In the genomic region with DNA sequence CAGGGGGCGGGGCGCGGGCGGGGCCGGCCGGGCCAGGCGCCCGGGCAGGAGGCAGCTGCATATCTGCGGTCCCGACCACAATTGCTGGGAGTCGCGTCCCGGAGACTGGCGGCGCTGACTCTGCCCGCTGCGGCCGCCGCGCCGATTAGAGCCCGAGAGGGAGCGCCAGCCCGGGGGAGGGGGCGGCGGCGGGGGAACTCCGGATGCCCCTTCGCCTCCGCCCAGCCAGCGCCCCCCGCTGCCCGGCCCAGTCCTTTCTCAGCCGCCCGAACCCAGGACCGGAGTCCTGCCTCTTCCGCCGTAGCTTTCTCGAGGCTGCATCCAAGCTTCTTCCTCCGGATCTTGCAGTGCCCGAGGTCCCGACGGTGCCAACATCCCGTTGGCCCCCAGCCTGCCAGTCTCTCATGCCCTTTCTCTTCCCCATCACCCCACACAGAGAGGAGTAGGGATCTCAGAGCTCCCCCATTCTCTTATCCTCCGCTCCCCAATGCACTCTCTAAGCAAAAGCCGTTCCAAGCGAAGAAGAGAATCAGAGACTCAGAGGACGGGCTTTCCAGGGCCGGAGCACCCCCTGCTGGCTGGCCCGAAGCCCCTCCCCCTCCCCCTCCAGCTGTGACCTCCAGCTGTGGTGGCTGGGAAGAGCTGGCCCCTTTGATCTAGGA, we compare ENCODE assay signal across 8 cellular contexts. TPM values are rescaled to one million over a fixed set of nuclear protein-coding genes. Genes with fewer than 3 reads are reported as not detected.
DNase-seq lines count a peak whose midpoint lies in the region; ATAC-seq, FAIRE-seq and TF ChIP-seq lines count a peak whose summit lies in the region.

No MANE protein-coding gene starts in this region.

- FAIRE-seq in A549 (lab: Jason Lieb, UNC) = no peak

- no peaks in the 10 kb centered on the region for H4K20me1 ChIP-seq in SK-N-SH (ENCODE audit: insufficient read depth)

- POLR2A ChIA-PET in A549 (lab: Yijun Ruan, JAX) = interaction anchor here (0.6 to 2.7 kb wide), 16 partner anchors 10 to 156 kb away, joined by 3 to 51 read pairs (median 4); partner anchors contain the start of genes AAAS, PFDN5, PRR13 and SP1
- POLR2A ChIA-PET in SK-N-SH (lab: Yijun Ruan, JAX) = interaction anchor here (0.6 to 3.4 kb wide), 16 partner anchors 15 to 1144 kb away, joined by 3 to 105 read pairs (median 3); partner anchors contain the start of genes AAAS, MYG1, PRR13 and TARBP2

- no peaks in the 10 kb centered on the region for H3K9me2 ChIP-seq in SK-N-SH

- H3K4me2 ChIP-seq in A549 (peak overlapping the region; percentile 93), SK-N-SH (peak overlapping the region; percentile 83; the same call in 1 of the 2 replicates)

- peaks cover 3% of the 10 kb centered on the region for H3K36me3 Mint-ChIP-seq in IgD-negative memory B cell
- H3K36me3 Mint-ChIP-seq in activated naive CD4-positive, alpha-beta T cell treated with anti-CD3 and anti-CD28 coated beads, Interleukin-2, amount 50 U/mL, for 72 hours = no peaks in the 10 kb centered on the region
- no peaks in the 10 kb centered on the region for H3K36me3 Mint-ChIP-seq in osteocyte (ENCODE audit: unreplicated experiment)

- peaks cover 14% of the 10 kb centered on the region for H3F3A ChIP-seq in SK-N-SH (replicated peaks; ENCODE audit: insufficient read depth)

- CTCF ChIA-PET in A549 (lab: Yijun Ruan, JAX) = interaction anchor here (0.6 to 20.8 kb wide), 37 partner anchors 9 to 168 kb away, joined by 3 to 638 read pairs (median 4); partner anchors contain the start of genes AAAS, AMHR2, PFDN5 and SP7
- CTCF ChIA-PET in SK-N-SH (lab: Yijun Ruan, JAX) = interaction anchor here (0.6 to 8.5 kb wide), 51 partner anchors 8 to 227 kb away, joined by 3 to 294 read pairs (median 5); partner anchors contain the start of genes AAAS, AMHR2, MYG1 and NPFF

- H3K4me1 Mint-ChIP-seq in IgD-negative memory B cell (peaks cover 5 to 13% (median 9%) of the 10 kb centered on the region in 3 donors), osteocyte (ENCODE audit: unreplicated experiment) (peaks cover 22% of the 10 kb centered on the region)

- H3K9ac ChIP-seq in SK-N-SH = peak overlapping the region; percentile 71

- H2AFZ ChIP-seq in SK-N-SH (ENCODE audit: low read depth) = peak overlapping the region; percentile 93

- intact Hi-C loops in head of caudate nucleus (cut with DNase I) = loop anchor here (1.0 kb wide), 1 partner anchor 20 kb away; no protein-coding TSS in a partner anchor

- TF ChIP-seq CTCF in A549 (IDR thresholded peaks at IDR 0.05) (peak; percentile 74), SK-N-SH (IDR thresholded peaks at IDR 0.05) (peak; percentile 83), osteocyte (IDR thresholded peaks at IDR 0.05) (peak; percentile 68)

- TF ChIP-seq RAD21 in A549 (conservative IDR thresholded peaks at IDR 0.05 in 1 of 2, IDR thresholded peaks at IDR 0.05 in 1 of 2) (peak; percentile 74 to 79), SK-N-SH (IDR thresholded peaks at IDR 0.05; ENCODE audit: low read length) (peak; percentile 73)

- ATAC-seq in A549 = peak; percentile 87 to 88
- ATAC-seq in GM18511 (IDR thresholded peaks at IDR 0.05; ENCODE audit: unreplicated experiment) = peak; percentile 81
- ATAC-seq in activated naive CD4-positive, alpha-beta T cell treated with anti-CD3 and anti-CD28 coated beads, Interleukin-2, amount 50 U/mL, for 72 hours = peak; percentile 86 to 88

- no peaks in the 10 kb centered on the region for H3K36me3 ChIP-seq in SK-N-SH (replicated peaks in 1 of 2; ENCODE audit: control insufficient read depth in 1 of 2, insufficient read depth in 2 of 2, low read length in 1 of 2)
- H3K36me3 ChIP-seq in thymus (ENCODE audit: control insufficient read depth, insufficient read depth) = no peaks in the 10 kb centered on the region

- H3K4me3 ChIP-seq in A549 (peak overlapping the region; percentile 64), SK-N-SH (ENCODE audit: low read depth in 2 of 2, low read length in 1 of 2) (peak overlapping the region; percentile 53 to 72), thymus (ENCODE audit: low read length) (peak overlapping the region; percentile 65)

- TF ChIP-seq POLR2A in A549 (IDR thresholded peaks at IDR 0.05; ENCODE audit: low read length) = peak; percentile 59

- H3K27ac Mint-ChIP-seq in IgD-negative memory B cell (peak overlapping the region; percentile 0 to 93 (median 68)), osteocyte (ENCODE audit: unreplicated experiment) (peak overlapping the region; percentile 96)
- peak overlapping the region; percentile 58 to 60 for H3K27ac Mint-ChIP-seq in activated naive CD4-positive, alpha-beta T cell treated with anti-CD3 and anti-CD28 coated beads, Interleukin-2, amount 50 U/mL, for 72 hours

- DNase-seq in A549 (ENCODE audit: low read depth in 1 of 2, low spot score in 1 of 2) (peak; percentile 68 to 76), SK-N-SH (peak; percentile 93), head of caudate nucleus (peak; percentile 70 to 93 (median 82)), osteocyte (ENCODE audit: extremely low spot score, unreplicated experiment) (peak; percentile 87)
- peak; percentile 67 to 77 for DNase-seq in activated naive CD4-positive, alpha-beta T cell treated with anti-CD3 and anti-CD28 coated beads, Interleukin-2, amount 50 U/mL, for 72 hours (ENCODE audit: low spot score in 2 of 2)

- H3K79me2 ChIP-seq in SK-N-SH (ENCODE audit: insufficient read depth) = no peaks in the 10 kb centered on the region

- H3K9me3 ChIP-seq in A549 = no peaks in the 10 kb centered on the region
- no peaks in the 10 kb centered on the region for H3K9me3 ChIP-seq in SK-N-SH
- H3K9me3 ChIP-seq in thymus (ENCODE audit: control insufficient read depth) = no peaks in the 10 kb centered on the region

- no peaks in the 10 kb centered on the region for H3K27me3 ChIP-seq in SK-N-SH (ENCODE audit: insufficient read depth)
- no peaks in the 10 kb centered on the region for H3K27me3 ChIP-seq in thymus (ENCODE audit: control insufficient read depth, insufficient read depth)

- H3K9me3 Mint-ChIP-seq in IgD-negative memory B cell (no peaks in the 10 kb centered on the region), osteocyte (ENCODE audit: unreplicated experiment) (no peaks in the 10 kb centered on the region)
- no peaks in the 10 kb centered on the region for H3K9me3 Mint-ChIP-seq in activated naive CD4-positive, alpha-beta T cell treated with anti-CD3 and anti-CD28 coated beads, Interleukin-2, amount 50 U/mL, for 72 hours

- H3K4me1 ChIP-seq in A549 (peaks cover 9% of the 10 kb centered on the region; the same call in 2 of the 3 replicates), SK-N-SH (ENCODE audit: control insufficient read depth in 1 of 2, insufficient read depth in 2 of 2, low read depth in 1 of 2, low read length in 1 of 2) (peaks cover 0 to 14% of the 10 kb centered on the region in 2 experiments; a peak in 2 of 4 replicates), thymus (ENCODE audit: control insufficient read depth, insufficient read depth, low read length) (peaks cover 5% of the 10 kb centered on the region)

- 1% methylated on average over 17 of the region's 50 CpGs for WGBS in A549 (ENCODE audit: missing lambda C conversion rate)
- WGBS in SK-N-SH (ENCODE audit: low lambda C conversion rate) = 2% methylated on average over 32 of the region's 50 CpGs
- WGBS in thymus = under 1% methylated on average over 50 of the region's 50 CpGs

- TF ChIP-seq EP300 in A549 (IDR thresholded peaks at IDR 0.05) = no peak
- TF ChIP-seq EP300 in SK-N-SH (IDR thresholded peaks at IDR 0.05; ENCODE audit: borderline replicate concordance in 1 of 2, low read depth in 1 of 2, low read length in 1 of 2) = peak in 1 of 2 experiments; percentile 30; a peak in 1 of 4 replicates

- H3K27me3 Mint-ChIP-seq in IgD-negative memory B cell (peaks cover 4% of the 10 kb centered on the region), osteocyte (ENCODE audit: unreplicated experiment) (peaks cover 4% of the 10 kb centered on the region)

- peak overlapping the region; percentile 89 to 100 (median 98) for H3K4me3 Mint-ChIP-seq in IgD-negative memory B cell
- H3K4me3 Mint-ChIP-seq in osteocyte (ENCODE audit: unreplicated experiment) = peak overlapping the region; percentile 94

- H3K27ac ChIP-seq in A549 = peak overlapping the region; percentile 81 to 93
- H3K27ac ChIP-seq in SK-N-SH (ENCODE audit: low read depth in 2 of 2, low read length in 1 of 2) = peak overlapping the region; percentile 71 to 74
- H3K27ac ChIP-seq in thymus (ENCODE audit: low read depth) = peak overlapping the region; percentile 43

RNA-seq across cellular contexts. Expression of gene SP7, which starts 8.8 kb away (rescaled TPM):
- polyA plus RNA-seq in A549 (2011; rRNA removed) = 0.05 TPM in 1 of 2 replicates, not detected in the other
- polyA plus RNA-seq in A549 (2012; cell fraction: cytosol; rRNA removed) = 0.01 and 0.04 TPM in 2 replicates
- polyA plus RNA-seq in A549 (2012; cell fraction: nucleus; rRNA removed) = 0.09 and 0.12 TPM in 2 replicates
- polyA plus RNA-seq in A549 (2017; fragmentation: RNase III; extraction: RNeasy Plus Mini Kit Qiagen cat#74134 plus additional on column Dnase treatment) = 0.03 to 0.06 TPM in 2 of 3 replicates, not detected in the other
- polyA minus RNA-seq in A549 (2011; rRNA and poly(A)+ RNA removed) = 0.17 TPM in 1 of 2 replicates, not detected in the other
- not detected for polyA plus RNA-seq in IgD-negative memory B cell
- not detected in 2 replicates for polyA plus RNA-seq in SK-N-SH (2012; rRNA removed)
- polyA plus RNA-seq in SK-N-SH (2012; cell fraction: cytosol; rRNA removed) = 0.01 TPM in 1 of 2 replicates, not detected in the other
- 0.07 and 0.16 TPM in 2 replicates for polyA plus RNA-seq in SK-N-SH (2012; cell fraction: nucleus; rRNA removed)
- not detected for total RNA-seq in activated naive CD4-positive, alpha-beta T cell treated with anti-CD3 and anti-CD28 coated beads, Interleukin-2, amount 50 U/mL, for 72 hours
- total RNA-seq in osteocyte = not detected in 2 replicates
- 0.02 TPM for polyA plus RNA-seq in thymus

RNA-seq across cellular contexts. Expression of gene AAAS, which starts 23.5 kb away (rescaled TPM):
- 82.6 and 104 TPM in 2 replicates for polyA plus RNA-seq in A549 (2011; rRNA removed)
- 98.3 and 108 TPM in 2 replicates for polyA plus RNA-seq in A549 (2012; cell fraction: cytosol; rRNA removed)
- polyA plus RNA-seq in A549 (2012; cell fraction: nucleus; rRNA removed) = 244 and 280 TPM in 2 replicates
- 61.5 to 64.9 TPM (median 64.1 TPM) in 3 replicates for polyA plus RNA-seq in A549 (2017; fragmentation: RNase III; extraction: RNeasy Plus Mini Kit Qiagen cat#74134 plus additional on column Dnase treatment)
- 136 and 153 TPM in 2 replicates for polyA minus RNA-seq in A549 (2011; rRNA and poly(A)+ RNA removed)
- 41.3 TPM for polyA plus RNA-seq in IgD-negative memory B cell
- polyA plus RNA-seq in SK-N-SH (2012; rRNA removed) = 64.9 and 70.6 TPM in 2 replicates
- polyA plus RNA-seq in SK-N-SH (2012; cell fraction: cytosol; rRNA removed) = 23.5 and 30.1 TPM in 2 replicates
- 274 and 299 TPM in 2 replicates for polyA plus RNA-seq in SK-N-SH (2012; cell fraction: nucleus; rRNA removed)
- total RNA-seq in activated naive CD4-positive, alpha-beta T cell treated with anti-CD3 and anti-CD28 coated beads, Interleukin-2, amount 50 U/mL, for 72 hours = 10 to 100 TPM; 52.3 to 83.5 TPM
- total RNA-seq in osteocyte = 66.3 and 72.8 TPM in 2 replicates
- 53.3 TPM for polyA plus RNA-seq in thymus

RNA-seq across cellular contexts. Expression of gene SP1, which starts 35.0 kb away (rescaled TPM):
- polyA plus RNA-seq in A549 (2011; rRNA removed) (53.2 and 56.6 TPM in 2 replicates), A549 (2017; fragmentation: RNase III; extraction: RNeasy Plus Mini Kit Qiagen cat#74134 plus additional on column Dnase treatment) (24.0 to 24.5 TPM (median 24.2 TPM) in 3 replicates), IgD-negative memory B cell (9.1 TPM), SK-N-SH (2012; rRNA removed) (12.9 and 18.8 TPM in 2 replicates), thymus (17.6 TPM)
- 14.0 and 18.8 TPM in 2 replicates for polyA plus RNA-seq in A549 (2012; cell fraction: cytosol; rRNA removed)
- polyA plus RNA-seq in A549 (2012; cell fraction: nucleus; rRNA removed) = 15.5 and 19.0 TPM in 2 replicates
- polyA minus RNA-seq in A549 (2011; rRNA and poly(A)+ RNA removed) = 176 and 220 TPM in 2 replicates
- polyA plus RNA-seq in SK-N-SH (2012; cell fraction: cytosol; rRNA removed) = 9.1 and 12.8 TPM in 2 replicates
- polyA plus RNA-seq in SK-N-SH (2012; cell fraction: nucleus; rRNA removed) = 26.1 and 41.3 TPM in 2 replicates
- total RNA-seq in activated naive CD4-positive, alpha-beta T cell treated with anti-CD3 and anti-CD28 coated beads, Interleukin-2, amount 50 U/mL, for 72 hours = 100 to 1,000 TPM in 1 of 2 donors, 10 to 100 TPM in 1; 86.0 to 156 TPM
- 77.0 and 83.3 TPM in 2 replicates for total RNA-seq in osteocyte

RNA-seq across cellular contexts. Expression of gene MYG1, which starts 45.5 kb away (rescaled TPM):
- polyA plus RNA-seq in A549 (2011; rRNA removed) = 75.2 and 80.9 TPM in 2 replicates
- 119 and 127 TPM in 2 replicates for polyA plus RNA-seq in A549 (2012; cell fraction: cytosol; rRNA removed)
- 112 and 120 TPM in 2 replicates for polyA plus RNA-seq in A549 (2012; cell fraction: nucleus; rRNA removed)
- polyA plus RNA-seq in A549 (2017; fragmentation: RNase III; extraction: RNeasy Plus Mini Kit Qiagen cat#74134 plus additional on column Dnase treatment) = 55.9 to 60.9 TPM (median 58.9 TPM) in 3 replicates
- 70.3 and 92.5 TPM in 2 replicates for polyA minus RNA-seq in A549 (2011; rRNA and poly(A)+ RNA removed)
- polyA plus RNA-seq in IgD-negative memory B cell = 50.4 TPM
- polyA plus RNA-seq in SK-N-SH (2012; rRNA removed) = 93.5 and 101 TPM in 2 replicates
- polyA plus RNA-seq in SK-N-SH (2012; cell fraction: cytosol; rRNA removed) = 56.9 and 73.3 TPM in 2 replicates
- 109 and 132 TPM in 2 replicates for polyA plus RNA-seq in SK-N-SH (2012; cell fraction: nucleus; rRNA removed)
- total RNA-seq in activated naive CD4-positive, alpha-beta T cell treated with anti-CD3 and anti-CD28 coated beads, Interleukin-2, amount 50 U/mL, for 72 hours = 10 to 100 TPM; 63.8 to 91.5 TPM
- total RNA-seq in osteocyte = 72.5 and 80.5 TPM in 2 replicates
- 57.9 TPM for polyA plus RNA-seq in thymus

RNA-seq across cellular contexts. Expression of gene PFDN5, which starts 49.6 kb away (rescaled TPM):
- polyA plus RNA-seq in A549 (2011; rRNA removed) (729 and 848 TPM in 2 replicates), A549 (2017; fragmentation: RNase III; extraction: RNeasy Plus Mini Kit Qiagen cat#74134 plus additional on column Dnase treatment) (685 to 736 TPM (median 704 TPM) in 3 replicates), IgD-negative memory B cell (1,442 TPM), SK-N-SH (2012; rRNA removed) (1,198 and 1,880 TPM in 2 replicates), thymus (1,604 TPM)
- polyA plus RNA-seq in A549 (2012; cell fraction: cytosol; rRNA removed) = 784 and 933 TPM in 2 replicates
- polyA plus RNA-seq in A549 (2012; cell fraction: nucleus; rRNA removed) = 344 and 565 TPM in 2 replicates
- 135 and 177 TPM in 2 replicates for polyA minus RNA-seq in A549 (2011; rRNA and poly(A)+ RNA removed)
- polyA plus RNA-seq in SK-N-SH (2012; cell fraction: cytosol; rRNA removed) = 1,472 and 1,558 TPM in 2 replicates
- polyA plus RNA-seq in SK-N-SH (2012; cell fraction: nucleus; rRNA removed) = 1,484 and 1,670 TPM in 2 replicates
- 100 to 1,000 TPM; 334 to 355 TPM for total RNA-seq in activated naive CD4-positive, alpha-beta T cell treated with anti-CD3 and anti-CD28 coated beads, Interleukin-2, amount 50 U/mL, for 72 hours
- 394 and 396 TPM in 2 replicates for total RNA-seq in osteocyte

Comparison
In these comparisons a context has a peak if more than half of its experiments do, and no peak if none do; other contexts are left out.
1. Peak in every context shown above with its lines: DNase-seq, ATAC-seq, H3K4me3 ChIP-seq and H3K27ac ChIP-seq.